Comparison of ENCODE assay signal across 15 cellular contexts in genomic region chr1:185350027-185350442, GRCh38. TPM values are rescaled to one million over a fixed set of nuclear protein-coding genes. Genes with fewer than 3 reads are reported as not detected.
DNase-seq lines count a peak whose midpoint lies in the region; ATAC-seq and TF ChIP-seq lines count a peak whose summit lies in the region.
"Had no signal": no experiment of that assay in that cellular context is flagged by ENCODE, and none has a peak within 500 bp of the region (broad histone marks: within the 10 kb centered on the region; RNA-seq: fewer than 3 reads in every experiment).

No MANE protein-coding gene starts in this region.

- H3K27ac Mint-ChIP-seq in chondrocyte (ENCODE audit: unreplicated experiment) (peak overlapping the region; percentile 5), nephron (peak overlapping the region; percentile 30 to 66 (median 51))
- H3K27ac Mint-ChIP-seq: CD8-positive, alpha-beta T cell had no signal

- no peaks in the 10 kb centered on the region for H3K9me3 Mint-ChIP-seq in chondrocyte (ENCODE audit: low read depth)
- no peaks in the 10 kb centered on the region for H3K9me3 Mint-ChIP-seq in nephron
- H3K9me3 Mint-ChIP-seq: CD8-positive, alpha-beta T cell had no signal

- no peaks in the 10 kb centered on the region for H3K27me3 ChIP-seq in right atrium auricular region
- H3K27me3 ChIP-seq: BLaER1 had no signal

- ATAC-seq in left colon (peak; percentile 97), GM21619 (IDR thresholded peaks at IDR 0.05; ENCODE audit: unreplicated experiment) (no peak), HG02973 (IDR thresholded peaks at IDR 0.05; ENCODE audit: unreplicated experiment) (no peak)
- ATAC-seq: CD8-positive, alpha-beta T cell; HCT116; Panc1 had no signal

- no peaks in the 10 kb centered on the region for H3K9me3 ChIP-seq in right atrium auricular region
- H3K9me3 ChIP-seq: BLaER1 had no signal

- intact Hi-C loops in left colon (cut with DNase I, micrococcal nuclease) (no loop called here), posterior vena cava (cut with DNase I) (no loop called here)

- no peaks in the 10 kb centered on the region for H3K36me3 ChIP-seq in right atrium auricular region
- H3K36me3 ChIP-seq: BLaER1 had no signal

- H3K27ac ChIP-seq in right atrium auricular region = no peak overlapping the region
- H3K27ac ChIP-seq: BLaER1 had no signal

- H3K4me3 ChIP-seq in right atrium auricular region = no peak overlapping the region
- H3K4me3 ChIP-seq: BLaER1 had no signal

- H3K4me3 Mint-ChIP-seq in chondrocyte (ENCODE audit: unreplicated experiment) = no peak overlapping the region
- no peak overlapping the region for H3K4me3 Mint-ChIP-seq in nephron
- H3K4me3 Mint-ChIP-seq: CD8-positive, alpha-beta T cell had no signal

- peaks cover 37% of the 10 kb centered on the region for H3K4me1 Mint-ChIP-seq in chondrocyte (ENCODE audit: low read depth)
- peaks cover 34% of the 10 kb centered on the region for H3K4me1 Mint-ChIP-seq in nephron

- peaks cover 0 to 3% of the 10 kb centered on the region in 2 donors for H3K4me1 ChIP-seq in right atrium auricular region

- H3K27me3 Mint-ChIP-seq in chondrocyte (ENCODE audit: low read depth) = no peaks in the 10 kb centered on the region
- no peaks in the 10 kb centered on the region for H3K27me3 Mint-ChIP-seq in nephron (ENCODE audit: low read depth)

- no peak for TF ChIP-seq CTCF in chondrocyte (IDR thresholded peaks at IDR 0.05)
- TF ChIP-seq CTCF in nephron (IDR thresholded peaks at IDR 0.05; ENCODE audit: unreplicated experiment in 3 of 3) = no peak
- no peak for TF ChIP-seq CTCF in right atrium auricular region (IDR thresholded peaks at IDR 0.05)

- H3K36me3 Mint-ChIP-seq in chondrocyte (ENCODE audit: low read depth) (no peaks in the 10 kb centered on the region), nephron (ENCODE audit: low read depth) (no peaks in the 10 kb centered on the region)
- H3K36me3 Mint-ChIP-seq: CD8-positive, alpha-beta T cell had no signal

- peak; percentile 74 for DNase-seq in NCI-H1048 (lab: John Stamatoyannopoulos, UW)
- no peak for DNase-seq in chondrocyte (ENCODE audit: low spot score)
- DNase-seq in left colon = no peak
- no peak for DNase-seq in posterior vena cava (ENCODE audit: low spot score)
- DNase-seq in right atrium auricular region (ENCODE audit: low spot score) = no peak
- DNase-seq: CD8-positive, alpha-beta T cell; DND-41; NCI-H2081 treated with DMSO at 0.1 percent for 48 hours; NCI-H510A had no signal

RNA-seq across cellular contexts. Expression of gene IVNS1ABP, which starts 33.0 kb away (rescaled TPM):
- total RNA-seq in chondrocyte = 121 to 314 TPM (median 123 TPM) in 3 replicates
- 100 to 1,000 TPM; 134 to 170 TPM for total RNA-seq in left colon
- 10 to 100 TPM; 38.5 to 54.1 TPM for total RNA-seq in posterior vena cava
- 10 to 100 TPM; 20.6 to 21.3 TPM for total RNA-seq in right atrium auricular region
